In the genomic region with DNA sequence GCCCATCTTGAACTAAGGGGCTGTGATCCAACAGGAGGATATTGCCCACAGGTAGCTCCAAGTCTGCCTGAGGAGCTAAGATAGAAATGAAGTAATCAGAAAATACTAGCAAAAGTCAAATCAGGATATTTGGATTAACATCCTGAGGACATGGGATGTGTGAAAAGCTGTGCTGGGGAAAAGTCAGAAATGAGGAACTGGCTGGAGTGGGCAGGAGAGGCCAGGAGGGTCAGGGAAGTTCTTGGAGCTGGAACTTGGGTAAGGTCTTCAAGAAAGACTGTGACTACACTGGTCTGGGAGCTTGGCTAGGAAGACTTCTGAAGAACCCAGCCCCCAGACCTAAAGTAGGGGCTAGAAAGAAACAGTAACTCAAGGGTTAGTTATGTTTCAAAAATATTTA, we compare ENCODE assay signal across 14 cellular contexts.
DNase-seq lines count a peak whose midpoint lies in the region; ATAC-seq, FAIRE-seq and TF ChIP-seq lines count a peak whose summit lies in the region.
"Had no signal": no experiment of that assay in that cellular context is flagged by ENCODE, and none has a peak within 500 bp of the region (broad histone marks: within the 10 kb centered on the region; RNA-seq: fewer than 3 reads in every experiment).

No MANE protein-coding gene starts in this region.

- RAD21 ChIA-PET in GM12878 (lab: Charles Lee; ENCODE audit: unreplicated experiment): interaction anchor here (1.0 to 7.5 kb wide), 6 partner anchors 9 to 68 kb away, joined by 3 to 53 read pairs (median 4); no protein-coding TSS in a partner anchor

- H3K9me3 Mint-ChIP-seq in nephron: no peaks in the 10 kb centered on the region
- no peaks in the 10 kb centered on the region for H3K9me3 Mint-ChIP-seq in H9
- H3K9me3 Mint-ChIP-seq: CD4-positive, alpha-beta T cell had no signal

- no peak for FAIRE-seq in GM12891 (lab: Jason Lieb, UNC)
- FAIRE-seq in GM12878 (lab: Jason Lieb, UNC): no peak
- FAIRE-seq: A549, G401.6 had no signal

- H2BK15ac ChIP-seq in H9 (ENCODE audit: low read depth, low read length): no peak overlapping the region

- peak overlapping the region; percentile 79; the same call in 1 of the 2 replicates for H3K27ac ChIP-seq in GM12878 (ENCODE audit: control insufficient read depth, insufficient read depth)
- H3K27ac ChIP-seq in H9 (ENCODE audit: insufficient read length, low read depth, low read length): no peak overlapping the region
- H3K27ac ChIP-seq: A549 had no signal

- TF ChIP-seq EP300 in GM12878 (IDR thresholded peaks at IDR 0.05; ENCODE audit: borderline replicate concordance in 1 of 2, control insufficient read depth in 1 of 2, low read depth in 2 of 2, low read length in 2 of 2): no peak

- H3K79me1 ChIP-seq in H9 (ENCODE audit: insufficient read depth, low read depth, low read length, poor library complexity, severe bottlenecking): no peaks in the 10 kb centered on the region

- TF ChIP-seq RAD21 in GM12878 (IDR thresholded peaks at IDR 0.05; ENCODE audit: insufficient read depth, low read depth, low read length): no peak

- H3K56ac ChIP-seq in H9 (ENCODE audit: insufficient read length, low read depth, low read length): no peak overlapping the region

- no peak overlapping the region for H3T11ph ChIP-seq in H9 (ENCODE audit: low read length)

- H3K4me2 ChIP-seq in GM12878 (ENCODE audit: control insufficient read depth, insufficient read depth): no peak overlapping the region
- H3K4me2 ChIP-seq in H9 (ENCODE audit: insufficient read depth, insufficient read length, low read length): no peak overlapping the region
- H3K4me2 ChIP-seq: A549 had no signal

- no peaks in the 10 kb centered on the region for H3K9me3 ChIP-seq in GM12878 (replicated peaks; ENCODE audit: control insufficient read depth, insufficient read depth, low read length)
- no peaks in the 10 kb centered on the region for H3K9me3 ChIP-seq in H9 (ENCODE audit: control insufficient read depth, low read depth, low read length)
- H3K9me3 ChIP-seq: A549 had no signal

- H3K4me3 ChIP-seq in GM12878: no peak overlapping the region
- H3K4me3 ChIP-seq: A549 had no signal

- H3K27ac Mint-ChIP-seq in nephron: peak overlapping the region in 2 of 3 experiments; percentile 12 to 28
- H3K27ac Mint-ChIP-seq in H9: no peak overlapping the region
- H3K27ac Mint-ChIP-seq: CD4-positive, alpha-beta T cell had no signal

- H3K9ac ChIP-seq in GM12878 (ENCODE audit: control insufficient read depth, insufficient read depth, low read length) (no peak overlapping the region), H9 (ENCODE audit: extremely low read depth, insufficient read length, low read length) (no peak overlapping the region)

- H2BK20ac ChIP-seq in H9 (ENCODE audit: low read depth, low read length, poor library complexity, severe bottlenecking): no peak overlapping the region

- H3K36me3 ChIP-seq in GM12878 (ENCODE audit: control insufficient read depth in 2 of 2, insufficient read depth in 2 of 2, low read length in 1 of 2): peaks cover 0 to under 1% of the 10 kb centered on the region in 2 experiments; a peak in 1 of 4 replicates

- no peak overlapping the region for H2BK5ac ChIP-seq in H9 (ENCODE audit: insufficient read length, low read length)

- no peak overlapping the region for H3K14ac ChIP-seq in H9 (ENCODE audit: insufficient read depth, low read length)

- H2AFZ ChIP-seq in GM12878 (ENCODE audit: control insufficient read depth, low read depth, low read length) (no peak overlapping the region), H9 (ENCODE audit: low read length) (no peak overlapping the region)

- H4K8ac ChIP-seq in H9 (replicated peaks; ENCODE audit: insufficient read length, low read depth, low read length): no peak overlapping the region

- H3K36me3 Mint-ChIP-seq in nephron (ENCODE audit: low read depth) (no peaks in the 10 kb centered on the region), H9 (ENCODE audit: insufficient read depth in 1 of 3, low read depth in 3 of 3) (no peaks in the 10 kb centered on the region)

- ATAC-seq in GM12878 (no peak), HG03196 (IDR thresholded peaks at IDR 0.05; ENCODE audit: unreplicated experiment) (no peak)
- ATAC-seq: A549, HCT116 had no signal

- no peak overlapping the region for H4K5ac ChIP-seq in H9 (ENCODE audit: insufficient read length, low read depth, low read length)

- in situ Hi-C loops in GM12878 (cut with MboI) (no loop called here), ACHN (cut with HindIII; ENCODE audit: low pct_ligation_motif_present, low pct_unique_long_range_greater_than_20kb, low sequenced_read_pairs) (no loop called here)

- H3K4me1 Mint-ChIP-seq in nephron (peaks cover 32% of the 10 kb centered on the region), H9 (peaks cover 0 to 4% of the 10 kb centered on the region in 2 experiments; a peak in 2 of 4 replicates)

- H3K18ac ChIP-seq in H9 (ENCODE audit: insufficient read length, low read depth, low read length): no peak overlapping the region

- DNase-seq in GM12891 (ENCODE audit: insufficient read length, low spot score) (no peak), GM12878 (ENCODE audit: low read depth, low spot score) (no peak), epidermal melanocyte (ENCODE audit: insufficient read length, low spot score) (no peak), ACHN (no peak), H9 (no peak)
- DNase-seq: CD4-positive, alpha-beta T cell; DMS153; IMR-90; KG1 had no signal

- H3K4ac ChIP-seq in H9 (ENCODE audit: low read depth, low read length): no peak overlapping the region

- no peak for TF ChIP-seq CTCF in GM12878 (IDR thresholded peaks at IDR 0.05 in 2 of 3, conservative IDR thresholded peaks at IDR 0.05 in 1 of 3; ENCODE audit: control insufficient read depth in 2 of 3, extremely low read depth in 1 of 3, insufficient read depth in 1 of 3, low read depth in 3 of 3, low read length in 3 of 3)
- no peak for TF ChIP-seq CTCF in nephron (IDR thresholded peaks at IDR 0.05; ENCODE audit: unreplicated experiment in 3 of 3)
- TF ChIP-seq CTCF in H9 (conservative IDR thresholded peaks at IDR 0.05): no peak

- no peak overlapping the region for H2BK120ac ChIP-seq in H9 (ENCODE audit: low read depth, low read length, poor library complexity, severe bottlenecking)

- H3K79me2 ChIP-seq in GM12878 (ENCODE audit: control insufficient read depth, insufficient read depth, low read length) (peaks cover 2% of the 10 kb centered on the region; the same call in 1 of the 2 replicates), H9 (ENCODE audit: insufficient read depth, low read length) (no peaks in the 10 kb centered on the region)

- no peak overlapping the region for H3K4me3 Mint-ChIP-seq in nephron
- H3K4me3 Mint-ChIP-seq in H9: no peak overlapping the region
- H3K4me3 Mint-ChIP-seq: CD4-positive, alpha-beta T cell had no signal

- H2BK12ac ChIP-seq in H9 (ENCODE audit: insufficient read length, low read depth, low read length): no peak overlapping the region

- H3K27me3 Mint-ChIP-seq in nephron (ENCODE audit: low read depth) (peaks cover 30% of the 10 kb centered on the region), H9 (ENCODE audit: low read depth) (no peaks in the 10 kb centered on the region; the same call in 1 of the 2 replicates)
- H3K27me3 Mint-ChIP-seq: CD4-positive, alpha-beta T cell had no signal

- no peaks in the 10 kb centered on the region for H3K27me3 ChIP-seq in GM12878 (replicated peaks in 1 of 2; ENCODE audit: control insufficient read depth in 2 of 2, insufficient read depth in 2 of 2, low read length in 1 of 2)
- H3K27me3 ChIP-seq in H9 (ENCODE audit: insufficient read depth, low read length): no peaks in the 10 kb centered on the region

- POLR2A ChIA-PET in GM12878 (lab: Charles Lee): interaction anchor here (1.0 to 1.8 kb wide), 5 partner anchors 9 to 59 kb away, joined by 3 to 13 read pairs (median 4); no protein-coding TSS in a partner anchor

- H4K91ac ChIP-seq in H9 (ENCODE audit: insufficient read length, low read depth, low read length): no peak overlapping the region

- H3K4me1 ChIP-seq in GM12878 (ENCODE audit: control insufficient read depth, insufficient read depth, low read length) (peaks cover 37% of the 10 kb centered on the region), H9 (ENCODE audit: insufficient read depth, low read length) (no peaks in the 10 kb centered on the region)
- H3K4me1 ChIP-seq: A549 had no signal

- no peaks in the 10 kb centered on the region for H3K23me2 ChIP-seq in H9 (ENCODE audit: insufficient read length, low read depth, low read length, poor library complexity, severe bottlenecking)

- CTCF ChIA-PET in GM12878 (lab: Yijun Ruan, JAX): interaction anchor here (0.8 to 1.9 kb wide), 4 partner anchors 11 to 69 kb away, joined by 3 to 12 read pairs (median 6); no protein-coding TSS in a partner anchor

- H3K23ac ChIP-seq in H9 (ENCODE audit: insufficient read length, low read depth, low read length): no peak overlapping the region

- SMC1A ChIA-PET in GM12878 (lab: Charles Lee; ENCODE audit: uncharacterized antibody, unreplicated experiment): interaction anchor here (0.8 to 2.3 kb wide), 12 partner anchors 9 to 69 kb away, joined by 3 to 18 read pairs (median 6); no protein-coding TSS in a partner anchor

- H4K20me1 ChIP-seq in GM12878 (ENCODE audit: control insufficient read depth, insufficient read depth) (no peaks in the 10 kb centered on the region), H9 (ENCODE audit: control insufficient read depth, insufficient read depth, insufficient read length) (no peaks in the 10 kb centered on the region)

- TF ChIP-seq POLR2A in GM12891 (IDR thresholded peaks at IDR 0.05; ENCODE audit: low read depth, low read length) (no peak), GM12878 (IDR thresholded peaks at IDR 0.05; ENCODE audit: low read depth, low read length) (no peak)

- H2AK5ac ChIP-seq in H9 (ENCODE audit: insufficient read length, low read length): no peak overlapping the region

- intact Hi-C loops in GM12878 (cut with micrococcal nuclease; ENCODE audit: unreplicated experiment): no loop called here

- BruUV-seq in GM12878 (replicated peaks; lab: Mats Ljungman, UMichigan): no TSS peak

TF ChIP-seq in GM12891, 5 proteins besides CTCF, POLR2A, EP300 and RAD21:
- TF ChIP-seq SPI1 (IDR thresholded peaks at IDR 0.05; ENCODE audit: low read depth, low read length): peak; percentile 21; the same call in 1 of the 2 replicates
- TF ChIP-seq TAF1 (IDR thresholded peaks at IDR 0.05; ENCODE audit: low read depth, low read length): no peak

TF ChIP-seq in GM12878, 131 proteins besides CTCF, POLR2A, EP300 and RAD21 (continues in another document):
- peak; percentile 53; the same call in 1 of the 2 replicates for TF ChIP-seq SPI1 (IDR thresholded peaks at IDR 0.05; ENCODE audit: borderline replicate concordance, insufficient read depth, low read depth, low read length)
- TF ChIP-seq IKZF1 (conservative IDR thresholded peaks at IDR 0.05): no peak

Comparison
In these comparisons a context has a peak if more than half of its experiments do, and no peak if none do; other contexts are left out.
1. H3K27ac Mint-ChIP-seq: peak in nephron (2 of 3); none in H9 (0 of 3).